In genomic region chr10:69904533-69904932, GRCh38 we compare ENCODE assay signal across 15 cellular contexts.
"Had no signal": no experiment of that assay in that cellular context is flagged by ENCODE, and none has a peak within 500 bp of the region (broad histone marks: within the 10 kb centered on the region; RNA-seq: fewer than 3 reads in every experiment).

No MANE protein-coding gene starts in this region.

- ATAC-seq: effector memory CD8-positive, alpha-beta T cell; left colon had no signal

- H3K9me3 ChIP-seq: breast epithelium, ovary, sigmoid colon, spleen had no signal

- H3K27ac Mint-ChIP-seq: effector memory CD8-positive, alpha-beta T cell had no signal

- H3K4me3 ChIP-seq: breast epithelium, lung, ovary, sigmoid colon, spleen had no signal

- H3K36me3 ChIP-seq: breast epithelium, ovary, sigmoid colon, spleen had no signal

- H3K9me3 Mint-ChIP-seq: effector memory CD8-positive, alpha-beta T cell had no signal

- H3K4me1 ChIP-seq: spleen had no signal

- H3K27me3 ChIP-seq: breast epithelium, ovary, sigmoid colon had no signal

- H3K4me3 Mint-ChIP-seq: effector memory CD8-positive, alpha-beta T cell had no signal

- H3K27ac ChIP-seq: breast epithelium, epithelial cell of prostate, ovary, sigmoid colon, spleen had no signal

- DNase-seq: activated CD4-positive, CD25-positive, alpha-beta regulatory T cell treated with anti-CD3 and anti-CD28 coated beads, Interleukin-2, amount 50 U/mL, for 72 hours; activated naive CD4-positive, alpha-beta T cell treated with Interleukin-2 at 50 U/mL for 16 hours; aorta; dermis blood vessel endothelial cell; effector memory CD8-positive, alpha-beta T cell; foreskin melanocyte; head of caudate nucleus; left colon; midbrain; ovary; sigmoid colon; spleen had no signal
